23 cellular contexts compared by ENCODE assay signal in genomic region chr6:75543311-75543710, GRCh38.
"Had no signal": no experiment of that assay in that cellular context is flagged by ENCODE, and none has a peak within 500 bp of the region (broad histone marks: within the 10 kb centered on the region; RNA-seq: fewer than 3 reads in every experiment).

No MANE protein-coding gene starts in this region.

- H3K4me1 ChIP-seq: stomach, suprapubic skin, testis, thyroid gland, tibial artery, tibial nerve, upper lobe of right lung, uterus, vagina had no signal

- DNase-seq: stimulated activated CD4-positive, alpha-beta T cell treated with anti-CD3 and anti-CD28 coated beads, Interleukin-2, amount 100 ng/mL, for 48 hours; stimulated activated CD4-positive, alpha-beta T cell treated with anti-CD3 and anti-CD28 coated beads, Interleukin-4, amount 100 ng/mL, for 1 hour; stimulated activated CD4-positive, alpha-beta T cell treated with anti-CD3 and anti-CD28 coated beads, Interleukin-4, amount 100 ng/mL, for 24 hours; stimulated activated CD4-positive, alpha-beta T cell treated with anti-CD3 and anti-CD28 coated beads, Interleukin-4, amount 100 ng/mL, for 4 hours; stimulated activated CD8-positive, alpha-beta memory T cell treated with anti-CD3 and anti-CD28 coated beads, Interleukin-4, amount 100 ng/mL, for 48 hours; stimulated activated naive B cell treated with anti-CD40 and anti-IgM and Interleukin-4, amounts not matched to agents 10 μg/mL and 1 μg/mL and 100 μg/mL, for 72 hours; stimulated activated naive CD4-positive, alpha-beta T cell; stimulated activated naive CD4-positive, alpha-beta T cell treated with Interleukin-2 at 50 U/mL for 16 hours; stimulated activated naive CD8-positive, alpha-beta T cell treated with anti-CD3 and anti-CD28 coated beads, Interleukin-15, amount 100 ng/mL, for 72 hours; stimulated activated naive CD8-positive, alpha-beta T cell treated with anti-CD3 and anti-CD28 coated beads, Interleukin-15, Interleukin-2, amounts not matched to agents 100 U/mL and 50 U/mL, for 24 hours; stomach; substantia nigra; testis; thyroid gland; tibial artery; transverse colon; upper lobe of left lung; upper lobe of right lung; uterus had no signal

- H3K36me3 ChIP-seq: stomach, suprapubic skin, thoracic aorta, thyroid gland, tibial artery, tibial nerve, transverse colon, upper lobe of left lung, upper lobe of right lung, uterus, vagina had no signal

- H3K9me3 ChIP-seq: suprapubic skin, testis, thoracic aorta, thyroid gland, tibial artery, tibial nerve, transverse colon, upper lobe of left lung, upper lobe of right lung, uterus, vagina had no signal

- H3K27me3 ChIP-seq: stomach, suprapubic skin, testis, thyroid gland, tibial artery, tibial nerve, transverse colon, upper lobe of left lung, upper lobe of right lung, uterus, vagina had no signal

- H3K27ac ChIP-seq: stomach, suprapubic skin, testis, thoracic aorta, thyroid gland, tibial artery, tibial nerve, transverse colon, upper lobe of left lung, upper lobe of right lung, uterus, vagina had no signal

- H3K4me3 ChIP-seq: stomach, suprapubic skin, testis, thoracic aorta, thyroid gland, tibial artery, tibial nerve, transverse colon, upper lobe of left lung, upper lobe of right lung, uterus, vagina had no signal
